ENCODE assay signal across 8 cellular contexts in the genomic region with DNA sequence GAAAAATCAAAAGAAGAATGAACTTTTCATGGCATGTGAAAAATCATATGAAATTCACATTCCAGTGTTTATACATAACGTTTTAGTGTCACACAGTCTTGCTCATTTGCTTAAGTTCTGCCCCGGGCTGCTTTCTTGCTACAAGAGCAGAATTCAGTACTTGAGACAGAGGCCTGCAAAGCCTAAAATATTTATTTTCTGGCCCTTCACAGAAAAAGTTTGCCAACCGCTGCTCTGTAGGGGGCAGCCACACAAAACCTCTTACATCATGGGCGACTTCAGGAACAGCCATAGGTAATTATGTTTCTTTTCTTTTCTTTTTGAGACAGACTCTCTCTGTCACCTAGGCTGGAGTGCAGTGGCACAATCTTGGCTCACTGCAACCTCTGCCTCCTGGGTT. TPM values are rescaled to one million over a fixed set of nuclear protein-coding genes. Genes with fewer than 3 reads are reported as not detected.
DNase-seq lines count a peak whose midpoint lies in the region; ATAC-seq lines count a peak whose summit lies in the region.

No MANE protein-coding gene starts in this region.

- ATAC-seq in HG02763 (IDR thresholded peaks at IDR 0.05; ENCODE audit: unreplicated experiment) (no peak), HG02852 (IDR thresholded peaks at IDR 0.05; ENCODE audit: unreplicated experiment) (no peak)

- H3K18ac ChIP-seq in mesendoderm (ENCODE audit: low read length): no peak overlapping the region

- no peak overlapping the region for H2AK5ac ChIP-seq in mesendoderm (ENCODE audit: low read length)

- H3K9ac ChIP-seq in mesendoderm (ENCODE audit: low read length): no peak overlapping the region

- no peak overlapping the region for H3K27ac ChIP-seq in mesendoderm (ENCODE audit: low read depth, low read length)

- no peak overlapping the region for H4K5ac ChIP-seq in mesendoderm (ENCODE audit: low read length)

- H3K4ac ChIP-seq in mesendoderm (ENCODE audit: low read depth, low read length): no peak overlapping the region

- H3K4me1 ChIP-seq in mesendoderm (ENCODE audit: control insufficient read depth, low read depth, low read length): no peaks in the 10 kb centered on the region

- H3K23ac ChIP-seq in mesendoderm (ENCODE audit: low read length): no peak overlapping the region

- no peak overlapping the region for H2BK120ac ChIP-seq in mesendoderm (ENCODE audit: low read depth, low read length)

- H3K27me3 ChIP-seq in mesendoderm (ENCODE audit: insufficient read depth, low read length, poor library complexity): no peaks in the 10 kb centered on the region

- H3K4me3 ChIP-seq in mesendoderm (ENCODE audit: low read length): no peak overlapping the region

- H3K36me3 ChIP-seq in mesendoderm (ENCODE audit: control insufficient read depth, insufficient read depth, low read length): no peaks in the 10 kb centered on the region

- H4K8ac ChIP-seq in mesendoderm (ENCODE audit: low read depth, low read length): no peak overlapping the region

- H3K4me2 ChIP-seq in mesendoderm (ENCODE audit: low read length): no peak overlapping the region

- H2BK15ac ChIP-seq in mesendoderm (replicated peaks; ENCODE audit: low read depth): no peak overlapping the region

- peaks cover 2% of the 10 kb centered on the region for H3K79me1 ChIP-seq in mesendoderm (ENCODE audit: low read length)

- no peaks in the 10 kb centered on the region for H3K79me2 ChIP-seq in mesendoderm (ENCODE audit: control insufficient read depth, insufficient read depth, low read length)

- no peak overlapping the region for H2BK5ac ChIP-seq in mesendoderm (ENCODE audit: low read length)

- no peak overlapping the region for H3K56ac ChIP-seq in mesendoderm (ENCODE audit: low read length)

- DNase-seq in NCI-H1436 treated with DMSO at 0.1 percent for 48 hours (lab: John Stamatoyannopoulos, UW): peak; percentile 1
- DNase-seq in NCI-H1436 (lab: John Stamatoyannopoulos, UW): no peak
- peak; percentile 40 to 57 for DNase-seq in NOMO-1 (lab: John Stamatoyannopoulos, UW; ENCODE audit: unreplicated experiment in 2 of 2)
- DNase-seq in cerebellar cortex (ENCODE audit: low spot score): peak; percentile 41
- peak; percentile 39 for DNase-seq in mesendoderm
- DNase-seq in NCI-H128 (lab: John Stamatoyannopoulos, UW; ENCODE audit: unreplicated experiment): no peak

- no CpG with 5 or more reads among the region's 4 CpGs for WGBS in mesendoderm (ENCODE audit: extremely low coverage, insufficient coverage, low lambda C conversion rate)

RNA-seq across cellular contexts. Expression of gene ATG2A, which starts 1.0 kb away (rescaled TPM):
- 5.1 TPM for polyA plus RNA-seq in mesendoderm (2013, experiment 1 of 2)
- polyA plus RNA-seq in mesendoderm (2013, experiment 2 of 2): 5.4 TPM

RNA-seq across cellular contexts. Expression of gene PPP2R5B, which starts 6.4 kb away (rescaled TPM):
- 2.4 TPM for polyA plus RNA-seq in mesendoderm (2013, experiment 1 of 2)
- 3.2 TPM for polyA plus RNA-seq in mesendoderm (2013, experiment 2 of 2)

RNA-seq across cellular contexts. Expression of gene GPHA2, which starts 17.6 kb away (rescaled TPM):
- 1.2 TPM for polyA plus RNA-seq in mesendoderm (2013, experiment 1 of 2)
- polyA plus RNA-seq in mesendoderm (2013, experiment 2 of 2): 1.1 TPM

RNA-seq across cellular contexts. Expression of gene EHD1, which starts 39.6 kb away (rescaled TPM):
- polyA plus RNA-seq in mesendoderm (2013, experiment 1 of 2): 21.1 TPM
- polyA plus RNA-seq in mesendoderm (2013, experiment 2 of 2): 21.9 TPM

RNA-seq across cellular contexts. Expression of gene MAJIN, which starts 53.9 kb away (rescaled TPM):
- not detected for polyA plus RNA-seq in mesendoderm (2013, experiment 1 of 2)
- not detected for polyA plus RNA-seq in mesendoderm (2013, experiment 2 of 2)

Comparison
In these comparisons a context has a peak if more than half of its experiments do, and no peak if none do; other contexts are left out.
1. DNase-seq: peak in NCI-H1436 treated with DMSO at 0.1 percent for 48 hours (single experiment), NOMO-1 (2 of 2), cerebellar cortex (single experiment) and mesendoderm (single experiment); none in NCI-H1436 (single experiment) and NCI-H128 (single experiment).